ENCODE assay signal across 9 cellular contexts in the genomic region with DNA sequence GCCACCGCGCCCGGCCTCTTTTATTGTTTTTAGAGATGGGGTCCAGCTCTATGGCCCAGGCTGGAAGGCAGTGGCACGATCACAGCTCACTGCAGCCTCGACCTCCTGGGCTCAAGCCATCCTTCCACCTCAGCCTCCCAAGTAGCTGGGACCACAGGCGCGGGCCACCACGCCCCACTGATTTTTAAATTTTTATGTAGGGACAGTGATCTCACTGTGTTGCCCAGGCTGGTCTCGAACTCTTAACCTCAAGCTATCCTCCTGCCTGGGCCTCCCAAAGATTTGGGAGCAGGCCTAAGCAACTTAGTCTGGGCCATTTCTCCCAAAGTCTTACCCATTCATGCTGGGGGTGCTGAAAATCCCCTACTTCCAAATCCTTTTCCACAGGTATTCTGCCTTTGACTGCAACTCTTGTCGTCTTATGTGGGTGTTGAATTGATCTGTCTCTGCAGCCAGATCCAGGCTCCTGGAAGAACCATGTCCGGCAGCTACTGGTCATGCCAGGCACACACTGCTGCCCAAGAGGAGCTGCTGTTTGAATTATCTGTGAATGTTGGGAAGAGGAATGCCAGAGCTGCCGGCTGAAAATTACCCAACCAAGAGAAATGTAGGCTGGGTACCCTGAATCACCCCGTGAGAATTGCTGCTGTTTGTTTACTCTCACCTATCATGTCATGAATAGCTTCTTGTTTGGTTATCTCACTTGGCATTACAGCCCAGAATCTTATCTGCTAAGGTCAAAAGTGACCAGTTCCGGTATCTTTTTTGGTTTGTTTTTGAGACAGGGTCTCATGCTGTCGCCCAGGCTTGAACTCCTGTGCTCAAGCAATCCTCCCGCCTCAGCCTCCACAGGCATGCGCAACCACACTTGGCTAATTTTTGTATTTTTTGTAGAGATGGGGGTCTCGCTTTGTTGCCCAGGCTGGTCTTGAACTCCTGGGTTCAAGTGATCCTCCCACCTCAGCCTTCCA. TPM values are rescaled to one million over a fixed set of nuclear protein-coding genes. Genes with fewer than 3 reads are reported as not detected.
DNase-seq lines count a peak whose midpoint lies in the region; ATAC-seq, FAIRE-seq and TF ChIP-seq lines count a peak whose summit lies in the region.
"Had no signal": no experiment of that assay in that cellular context is flagged by ENCODE, and none has a peak within 500 bp of the region (broad histone marks: within the 10 kb centered on the region; RNA-seq: fewer than 3 reads in every experiment).

No MANE protein-coding gene starts in this region.

- H3K27ac ChIP-seq in SK-N-SH (ENCODE audit: low read depth in 2 of 2, low read length in 1 of 2) (peak overlapping the region in 1 of 2 experiments; percentile 89; a peak in 2 of 4 replicates), iPS-18a (ENCODE audit: low read length) (no peak overlapping the region), stomach (peak overlapping the region in 4 of 5 donors; percentile 91 to 97 (median 95))

- peak overlapping the region; percentile 76 for H3K4me2 ChIP-seq in SK-N-SH

- 89% methylated on average over 18 of the region's 18 CpGs for WGBS in SK-N-SH (ENCODE audit: low lambda C conversion rate)
- 81 to 85% (median 83%) methylated on average over 18 of the region's 18 CpGs for WGBS in stomach, 5 donors

- H3K9me3 ChIP-seq in SK-N-SH (no peaks in the 10 kb centered on the region), iPS-18a (ENCODE audit: control insufficient read depth, low read depth, low read length) (no peaks in the 10 kb centered on the region), stomach (no peaks in the 10 kb centered on the region)

- peaks cover 0 to 7% of the 10 kb centered on the region in 2 experiments; a peak in 1 of 4 replicates for H3K4me1 ChIP-seq in SK-N-SH (ENCODE audit: control insufficient read depth in 1 of 2, insufficient read depth in 2 of 2, low read depth in 1 of 2, low read length in 1 of 2)
- H3K4me1 ChIP-seq in iPS-18a (ENCODE audit: control insufficient read depth, low read depth, low read length), result no peaks in the 10 kb centered on the region
- peaks cover 0 to 16% (median 12%) of the 10 kb centered on the region in 4 donors for H3K4me1 ChIP-seq in stomach

- H2AFZ ChIP-seq in SK-N-SH (ENCODE audit: low read depth), result peak overlapping the region; percentile 90

- DNase-seq in SK-N-SH (no peak), activated B cell treated with CpG ODN at 0.5 μM for 24 hours (no peak), stomach (no peak), HTR-8/SVneo (ENCODE audit: insufficient read length, low spot score) (no peak), KG1 (lab: John Stamatoyannopoulos, UW) (no peak)

- no peaks in the 10 kb centered on the region for H4K20me1 ChIP-seq in SK-N-SH (ENCODE audit: insufficient read depth)

- peaks cover 27% of the 10 kb centered on the region for H3F3A ChIP-seq in SK-N-SH (replicated peaks; ENCODE audit: insufficient read depth)

- CTCF ChIA-PET in SK-N-SH (lab: Yijun Ruan, JAX), result interaction anchor here (0.7 to 9.7 kb wide), 10 partner anchors 12 to 73 kb away, joined by 3 to 85 read pairs (median 4); partner anchors contain the start of gene INTS15
- CTCF ChIA-PET in activated B cell treated with CpG ODN at 0.5 μM for 24 hours (lab: Charles Lee), result interaction anchor here (1.3 kb wide), 1 partner anchor 11 kb away, joined by 4 read pairs; the partner anchor contains the start of gene INTS15

- POLR2A ChIA-PET in SK-N-SH (lab: Yijun Ruan, JAX), result interaction anchor here (1.2 to 2.7 kb wide), 2 partner anchors 11 to 19 kb away, joined by 4 to 16 read pairs; partner anchors contain the start of gene INTS15
- POLR2A ChIA-PET in activated B cell treated with CpG ODN at 0.5 μM for 24 hours (lab: Charles Lee), result interaction anchor here (0.7 to 2.3 kb wide), 3 partner anchors 10 to 51 kb away, joined by 3 to 16 read pairs (median 5); partner anchors contain the start of gene INTS15

- H3K27me3 ChIP-seq in SK-N-SH (ENCODE audit: insufficient read depth) (no peaks in the 10 kb centered on the region), iPS-18a (ENCODE audit: control insufficient read depth, insufficient read depth, low read length) (no peaks in the 10 kb centered on the region), stomach (no peaks in the 10 kb centered on the region)

- H3K36me3 Mint-ChIP-seq in activated B cell treated with CpG ODN at 0.5 μM for 24 hours (ENCODE audit: low read depth), result peaks cover 37% of the 10 kb centered on the region

- no peak for FAIRE-seq in HTR-8/SVneo (lab: Jason Lieb, UNC)
- FAIRE-seq: A204.1 had no signal

- peaks cover 22 to 28% of the 10 kb centered on the region in 2 experiments for H3K36me3 ChIP-seq in SK-N-SH (replicated peaks in 1 of 2; ENCODE audit: control insufficient read depth in 1 of 2, insufficient read depth in 2 of 2, low read length in 1 of 2)
- H3K36me3 ChIP-seq in iPS-18a (ENCODE audit: control insufficient read depth, low read depth, low read length), result peaks cover 30% of the 10 kb centered on the region
- peaks cover 27 to 45% (median 42%) of the 10 kb centered on the region in 4 donors for H3K36me3 ChIP-seq in stomach

- TF ChIP-seq EP300 in SK-N-SH (IDR thresholded peaks at IDR 0.05; ENCODE audit: borderline replicate concordance in 1 of 2, low read depth in 1 of 2, low read length in 1 of 2), result no peak
- TF ChIP-seq EP300 in stomach (IDR thresholded peaks at IDR 0.05), result no peak

- no peak for TF ChIP-seq RAD21 in SK-N-SH (IDR thresholded peaks at IDR 0.05; ENCODE audit: low read length)

- H3K4me3 ChIP-seq in SK-N-SH (ENCODE audit: low read depth in 2 of 2, low read length in 1 of 2) (peak overlapping the region; percentile 62 to 87), iPS-18a (ENCODE audit: low read length) (peak overlapping the region; percentile 84), stomach (peak overlapping the region; percentile 55 to 87 (median 60))

- H3K4me3 Mint-ChIP-seq in activated B cell treated with CpG ODN at 0.5 μM for 24 hours, result peak overlapping the region; percentile 88

- intact Hi-C loops in activated B cell treated with CpG ODN at 0.5 μM for 24 hours (cut with micrococcal nuclease) (loop anchor here (5.0 kb wide), 1 partner anchor 149 kb away; no protein-coding TSS in a partner anchor), stomach (cut with DNase I; ENCODE audit: low total_unique reads) (no loop called here)

- H3K79me2 ChIP-seq in SK-N-SH (ENCODE audit: insufficient read depth), result peaks cover 13% of the 10 kb centered on the region; the same call in 1 of the 2 replicates

- TF ChIP-seq CTCF in SK-N-SH (IDR thresholded peaks at IDR 0.05) (no peak), activated B cell treated with CpG ODN at 0.5 μM for 24 hours (IDR thresholded peaks at IDR 0.05) (no peak), stomach (IDR thresholded peaks at IDR 0.05) (no peak)

- ATAC-seq in SK-N-SH treated with all-trans-retinoic acid at 6 μM for 48 hours, result no peak
- no peak for ATAC-seq in activated B cell treated with CpG ODN at 0.5 μM for 24 hours (ENCODE audit: low read depth)
- no peak for ATAC-seq in HG03196 (IDR thresholded peaks at IDR 0.05; ENCODE audit: unreplicated experiment)

- H3K4me1 Mint-ChIP-seq in activated B cell treated with CpG ODN at 0.5 μM for 24 hours, result peaks cover 26% of the 10 kb centered on the region

- peak overlapping the region; percentile 89 for H3K27ac Mint-ChIP-seq in activated B cell treated with CpG ODN at 0.5 μM for 24 hours

- H3K9me3 Mint-ChIP-seq in activated B cell treated with CpG ODN at 0.5 μM for 24 hours, result no peaks in the 10 kb centered on the region

- H3K9ac ChIP-seq in SK-N-SH (peak overlapping the region; percentile 88), iPS-18a (ENCODE audit: low read length) (peak overlapping the region; percentile 86)

- H3K27me3 Mint-ChIP-seq in activated B cell treated with CpG ODN at 0.5 μM for 24 hours, result no peaks in the 10 kb centered on the region

- TF ChIP-seq POLR2A in stomach (IDR thresholded peaks at IDR 0.05), result no peak

- no peaks in the 10 kb centered on the region for H3K9me2 ChIP-seq in SK-N-SH

TF ChIP-seq in SK-N-SH, 30 proteins besides CTCF, POLR2A, EP300 and RAD21 (continues in another document):
- no peak for TF ChIP-seq SIN3A (IDR thresholded peaks at IDR 0.05; ENCODE audit: borderline replicate concordance, low read depth, low read length)
- TF ChIP-seq GABPA (IDR thresholded peaks at IDR 0.05; ENCODE audit: low read depth), result no peak

TF ChIP-seq in SK-N-SH treated with all-trans-retinoic acid at 6 μM for 48 hours, 23 proteins besides CTCF, POLR2A, EP300 and RAD21 (continues in another document):
- TF ChIP-seq RARB (CRISPR knock-in tag; IDR thresholded peaks at IDR 0.05) (no peak), ZNF565 (CRISPR knock-in tag; conservative IDR thresholded peaks at IDR 0.05; ENCODE audit: low read depth) (no peak)

RNA-seq across cellular contexts. Expression of gene ZDHHC4, which starts 1.1 kb away (rescaled TPM):
- polyA plus RNA-seq in SK-N-SH (2012; rRNA removed), result 169 and 178 TPM in 2 replicates
- 151 and 174 TPM in 2 replicates for polyA plus RNA-seq in SK-N-SH (2012; cell fraction: cytosol; rRNA removed)
- polyA plus RNA-seq in SK-N-SH (2012; cell fraction: nucleus; rRNA removed), result 96.9 and 98.5 TPM in 2 replicates
- total RNA-seq in activated B cell treated with CpG ODN at 0.5 μM for 24 hours, result 33.2 and 37.4 TPM in 2 replicates
- total RNA-seq in stomach, result 10 to 100 TPM in 3 of 5 donors, 1 to 10 TPM in 2; 4.1 to 78.4 (median 22.8) TPM
- polyA plus RNA-seq in stomach, result 10 to 100 TPM; 41.4 to 49.7 (median 46.4) TPM

RNA-seq across cellular contexts. Expression of gene INTS15, which starts 11.4 kb away (rescaled TPM):
- 31.3 and 39.1 TPM in 2 replicates for polyA plus RNA-seq in SK-N-SH (2012; rRNA removed)
- polyA plus RNA-seq in SK-N-SH (2012; cell fraction: cytosol; rRNA removed), result 23.3 and 29.6 TPM in 2 replicates
- polyA plus RNA-seq in SK-N-SH (2012; cell fraction: nucleus; rRNA removed), result 45.0 and 62.8 TPM in 2 replicates
- 49.0 and 49.9 TPM in 2 replicates for total RNA-seq in activated B cell treated with CpG ODN at 0.5 μM for 24 hours
- 100 to 1,000 TPM in 1 of 5 donors, 10 to 100 TPM in 4; 12.7 to 203 (median 40.3) TPM for total RNA-seq in stomach
- polyA plus RNA-seq in stomach, result 10 to 100 TPM in 2 of 3 donors, 1 to 10 TPM in 1; 9.3 to 11.5 (median 10.7) TPM

RNA-seq across cellular contexts. Expression of gene GRID2IP, which starts 27.1 kb away (rescaled TPM):
- polyA plus RNA-seq in SK-N-SH (2012; rRNA removed) (0.03 and 0.06 TPM in 2 replicates), stomach (under 1 TPM in 2 of 3 donors, not detected in 1; 0.23 to 0.25 TPM)
- 0.03 and 0.04 TPM in 2 replicates for polyA plus RNA-seq in SK-N-SH (2012; cell fraction: cytosol; rRNA removed)
- 0.15 and 0.27 TPM in 2 replicates for polyA plus RNA-seq in SK-N-SH (2012; cell fraction: nucleus; rRNA removed)
- total RNA-seq in activated B cell treated with CpG ODN at 0.5 μM for 24 hours (0.93 and 1.3 TPM in 2 replicates), stomach (under 1 TPM in 1 of 5 donors, not detected in 4; 0.37 TPM)

RNA-seq across cellular contexts. Expression of gene ZNF853, which starts 37.0 kb away (rescaled TPM):
- 15.9 and 17.6 TPM in 2 replicates for polyA plus RNA-seq in SK-N-SH (2012; rRNA removed)
- 8.4 and 15.2 TPM in 2 replicates for polyA plus RNA-seq in SK-N-SH (2012; cell fraction: cytosol; rRNA removed)
- polyA plus RNA-seq in SK-N-SH (2012; cell fraction: nucleus; rRNA removed), result 7.8 and 8.3 TPM in 2 replicates
- total RNA-seq in activated B cell treated with CpG ODN at 0.5 μM for 24 hours, result 2.8 and 3.2 TPM in 2 replicates
- 10 to 100 TPM in 2 of 5 donors, 1 to 10 TPM in 3; 3.8 to 30.9 (median 8.6) TPM for total RNA-seq in stomach
- polyA plus RNA-seq in stomach, result 1 to 10 TPM; 1.6 to 2.6 (median 2.0) TPM

RNA-seq across cellular contexts. Expression of gene ZNF316, which starts 58.7 kb away (rescaled TPM):
- polyA plus RNA-seq in SK-N-SH (2012; rRNA removed), result 18.0 and 18.6 TPM in 2 replicates
- 8.8 and 11.0 TPM in 2 replicates for polyA plus RNA-seq in SK-N-SH (2012; cell fraction: cytosol; rRNA removed)
- polyA plus RNA-seq in SK-N-SH (2012; cell fraction: nucleus; rRNA removed), result 82.5 and 113 TPM in 2 replicates
- total RNA-seq in activated B cell treated with CpG ODN at 0.5 μM for 24 hours, result 40.3 and 43.8 TPM in 2 replicates
- 10 to 100 TPM; 13.4 to 62.6 (median 30.0) TPM for total RNA-seq in stomach
- polyA plus RNA-seq in stomach, result 10 to 100 TPM in 2 of 3 donors, 1 to 10 TPM in 1; 7.2 to 13.0 (median 10.8) TPM
